ENCODE assay signal across 22 cellular contexts in the genomic region with DNA sequence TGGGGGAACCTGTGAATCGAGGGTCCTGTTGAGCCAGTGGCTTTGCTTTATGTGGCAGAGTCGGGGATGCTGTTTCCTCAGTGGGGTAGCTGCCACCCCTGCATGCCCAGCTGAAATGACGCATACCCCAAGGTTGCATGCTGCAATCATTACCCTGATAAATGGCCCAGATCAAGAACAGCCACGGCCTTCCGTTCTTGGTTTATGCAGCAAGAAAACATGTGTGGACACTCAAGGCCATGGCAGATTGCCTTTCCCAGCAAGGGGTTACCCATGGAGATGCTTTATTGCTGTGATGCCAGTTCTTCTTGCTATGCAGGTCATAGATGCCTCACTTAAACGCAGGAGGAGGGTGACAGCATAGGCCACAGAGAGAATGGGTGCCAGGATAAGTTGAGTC.
"Had no signal": no experiment of that assay in that cellular context is flagged by ENCODE, and none has a peak within 500 bp of the region (broad histone marks: within the 10 kb centered on the region; RNA-seq: fewer than 3 reads in every experiment).

No MANE protein-coding gene starts in this region.

- DNase-seq: Kasumi-1, MM.1S, NCI-H1092 treated with DMSO at 0.1 percent for 48 hours, NCI-H1436, NCI-H187, NCI-H2029, NCI-H2081 treated with DMSO at 0.1 percent for 48 hours, NCI-H2171, NCI-H226, NCI-H446, NCI-H510A, NCI-H524 treated with DMSO at 0.1 percent for 48 hours, NCI-H69, NCI-H774, Right ventricle myocardium superior, RPMI8226, SIG-M5, SK-N-SH had no signal

- FAIRE-seq: HTR-8/SVneo, K562, RCC 7860 had no signal

- H3K4me3 ChIP-seq: K562, SJSA1 had no signal
